8 cellular contexts compared by ENCODE assay signal in genomic region chr7:20651960-20652544, GRCh38. TPM values are rescaled to one million over a fixed set of nuclear protein-coding genes. Genes with fewer than 3 reads are reported as not detected.
DNase-seq lines count a peak whose midpoint lies in the region; TF ChIP-seq lines count a peak whose summit lies in the region.

No MANE protein-coding gene starts in this region.

- peaks cover 6% of the 10 kb centered on the region for H3K27me3 Mint-ChIP-seq in neural crest cell (ENCODE audit: low read depth)
- H3K27me3 Mint-ChIP-seq in T-helper 2 cell treated with Interferon-gamma antibody and Interleukin-4, amounts not matched to agents 5 μg/mL and 100 μg/mL, for 36 hours (ENCODE audit: low read depth), result no peaks in the 10 kb centered on the region

- H3K4me3 Mint-ChIP-seq in neural crest cell, result no peak overlapping the region
- H3K4me3 Mint-ChIP-seq in T-helper 2 cell treated with Interferon-gamma antibody and Interleukin-4, amounts not matched to agents 5 μg/mL and 100 μg/mL, for 36 hours, result no peak overlapping the region

- no peaks in the 10 kb centered on the region for H3K36me3 ChIP-seq in MG63

- no peak overlapping the region for H3K27ac Mint-ChIP-seq in neural crest cell (ENCODE audit: unreplicated experiment)
- H3K27ac Mint-ChIP-seq in T-helper 2 cell treated with Interferon-gamma antibody and Interleukin-4, amounts not matched to agents 5 μg/mL and 100 μg/mL, for 36 hours, result no peak overlapping the region

- no peaks in the 10 kb centered on the region for H3K9me3 ChIP-seq in MG63

- H3K36me3 Mint-ChIP-seq in neural crest cell (ENCODE audit: low read depth), result no peaks in the 10 kb centered on the region
- H3K36me3 Mint-ChIP-seq in T-helper 2 cell treated with Interferon-gamma antibody and Interleukin-4, amounts not matched to agents 5 μg/mL and 100 μg/mL, for 36 hours (ENCODE audit: low read depth), result no peaks in the 10 kb centered on the region

- no peaks in the 10 kb centered on the region; the same call in 1 of the 2 replicates for H3K27me3 ChIP-seq in MG63

- no peaks in the 10 kb centered on the region for H3K9me3 Mint-ChIP-seq in neural crest cell
- H3K9me3 Mint-ChIP-seq in T-helper 2 cell treated with Interferon-gamma antibody and Interleukin-4, amounts not matched to agents 5 μg/mL and 100 μg/mL, for 36 hours, result no peaks in the 10 kb centered on the region

- TF ChIP-seq CTCF in neural crest cell (conservative IDR thresholded peaks at IDR 0.05), result peak; percentile 72

- in situ Hi-C loops in T47D (cut with HindIII; ENCODE audit: low pct_unique_long_range_greater_than_20kb, low sequenced_read_pairs), result no loop called here

- H3K4me3 ChIP-seq in MG63, result no peak overlapping the region

- peak; percentile 3 for DNase-seq in DMS79 (lab: John Stamatoyannopoulos, UW)
- no peak for DNase-seq in DMS79 treated with DMSO at 0.1 percent for 48 hours (lab: John Stamatoyannopoulos, UW)
- DNase-seq in KG1 (lab: John Stamatoyannopoulos, UW), result peak; percentile 17
- peak; percentile 39 to 44 for DNase-seq in T47D (ENCODE audit: low read depth in 1 of 2, low spot score in 1 of 2)
- DNase-seq in neural crest cell (ENCODE audit: low read depth, low spot score), result no peak
- no peak for DNase-seq in stimulated activated CD4-positive, alpha-beta T cell treated with anti-CD3 and anti-CD28 coated beads, Interleukin-1b, Interleukin-23, amount 100 ng/mL, for 48 hours
- no peak for DNase-seq in T-helper 2 cell treated with Interferon-gamma antibody and Interleukin-4, amounts not matched to agents 5 μg/mL and 100 μg/mL, for 36 hours (ENCODE audit: low spot score)
- DNase-seq in MG63, result no peak

- H3K4me1 Mint-ChIP-seq in neural crest cell, result no peaks in the 10 kb centered on the region
- H3K4me1 Mint-ChIP-seq in T-helper 2 cell treated with Interferon-gamma antibody and Interleukin-4, amounts not matched to agents 5 μg/mL and 100 μg/mL, for 36 hours (ENCODE audit: low read depth), result no peaks in the 10 kb centered on the region

RNA-seq across cellular contexts. Expression of gene ABCB5, which starts 36.6 kb away (rescaled TPM):
- total RNA-seq in neural crest cell, result not detected in 2 replicates
- total RNA-seq in MG63 (2014; rRNA removed; shearing (Covaris generic); ENCODE audit: low replicate concordance), result not detected in 2 replicates

Comparison
In these comparisons a context has a peak if more than half of its experiments do, and no peak if none do; other contexts are left out.
1. DNase-seq: peak in DMS79 (single experiment), KG1 (single experiment) and T47D (2 of 2); none in DMS79 treated with DMSO at 0.1 percent for 48 hours (single experiment), neural crest cell (single experiment), stimulated activated CD4-positive, alpha-beta T cell treated with anti-CD3 and anti-CD28 coated beads, Interleukin-1b, Interleukin-23, amount 100 ng/mL, for 48 hours (single experiment), T-helper 2 cell treated with Interferon-gamma antibody and Interleukin-4, amounts not matched to agents 5 μg/mL and 100 μg/mL, for 36 hours (single experiment) and MG63 (single experiment).